8 cellular contexts compared by ENCODE assay signal in genomic region chr11:66616379-66617147, GRCh38. TPM values are rescaled to one million over a fixed set of nuclear protein-coding genes. Genes with fewer than 3 reads are reported as not detected.
DNase-seq lines count a peak whose midpoint lies in the region; ATAC-seq and TF ChIP-seq lines count a peak whose summit lies in the region.

TSS of gene RBM14 (plus strand) at chr11:66616630. CDS start at chr11:66616721, 91 bp downstream.

- DNase-seq in GM12865 (ENCODE audit: low read depth): peak; percentile 99
- peak; percentile 94 for DNase-seq in NCI-H1417 treated with DMSO at 0.1 percent for 48 hours (lab: John Stamatoyannopoulos, UW)
- DNase-seq in SW480 (ENCODE audit: low spot score): peak; percentile 99
- DNase-seq in activated naive CD8-positive, alpha-beta T cell treated with anti-CD3 and anti-CD28 coated beads, Interleukin-2, amount 50 U/mL, for 24 hours: peak; percentile 98
- DNase-seq in Right ventricle myocardium superior: peak; percentile 99
- DNase-seq in tibial nerve (ENCODE audit: low spot score in 2 of 2): peak; percentile 96 to 97

- no peaks in the 10 kb centered on the region for H3K9me3 Mint-ChIP-seq in activated naive CD8-positive, alpha-beta T cell treated with anti-CD3 and anti-CD28 coated beads, Interleukin-2, amount 50 U/mL, for 24 hours

- peak within 1 kb of the TSS; percentile 89 for H3K4me3 Mint-ChIP-seq in activated naive CD8-positive, alpha-beta T cell treated with anti-CD3 and anti-CD28 coated beads, Interleukin-2, amount 50 U/mL, for 24 hours

- intact Hi-C loops in Right ventricle myocardium superior (cut with DNase I): loop anchor here (2.0 kb wide), 1 partner anchor 24 kb away; the partner anchor contains the start of genes CCDC87 and CCS

- peak; percentile 99 to 100 for TF ChIP-seq POLR2A in tibial nerve (IDR thresholded peaks at IDR 0.05)

- peak within 1 kb of the TSS; percentile 84 for H3K9ac ChIP-seq in parathyroid adenoma

- peak; percentile 65 to 100 for TF ChIP-seq EP300 in tibial nerve (IDR thresholded peaks at IDR 0.05)

- peaks cover 51% of the 10 kb centered on the region for H3K36me3 Mint-ChIP-seq in activated naive CD8-positive, alpha-beta T cell treated with anti-CD3 and anti-CD28 coated beads, Interleukin-2, amount 50 U/mL, for 24 hours (ENCODE audit: low read depth)

- peak within 1 kb of the TSS; percentile 91 for H3K4me2 ChIP-seq in parathyroid adenoma (ENCODE audit: low read length)

- H3K27me3 Mint-ChIP-seq in activated naive CD8-positive, alpha-beta T cell treated with anti-CD3 and anti-CD28 coated beads, Interleukin-2, amount 50 U/mL, for 24 hours: no peaks in the 10 kb centered on the region

- 0% methylated on average over 19 to 71 of the region's 90 CpGs for WGBS in tibial nerve, 2 donors

- no peaks in the 10 kb centered on the region for H3K9me3 ChIP-seq in parathyroid adenoma (ENCODE audit: control insufficient read depth, low read length)
- no peaks in the 10 kb centered on the region for H3K9me3 ChIP-seq in tibial nerve

- TF ChIP-seq CTCF in GM12865 (IDR thresholded peaks at IDR 0.05; ENCODE audit: insufficient read depth, low read depth, low read length, missing control alignments): no peak
- TF ChIP-seq CTCF in parathyroid adenoma (IDR thresholded peaks at IDR 0.05): no peak
- TF ChIP-seq CTCF in tibial nerve (IDR thresholded peaks at IDR 0.05): peak in 2 of 5 experiments; percentile 51 to 64

- H3K4me1 Mint-ChIP-seq in activated naive CD8-positive, alpha-beta T cell treated with anti-CD3 and anti-CD28 coated beads, Interleukin-2, amount 50 U/mL, for 24 hours: peaks cover 47% of the 10 kb centered on the region

- H3K27ac ChIP-seq in parathyroid adenoma (peak within 1 kb of the TSS; percentile 84), tibial nerve (peak within 1 kb of the TSS; percentile 92 to 97 (median 95))

- H3K27me3 ChIP-seq in parathyroid adenoma (ENCODE audit: control insufficient read depth, insufficient read depth, low read length) (no peaks in the 10 kb centered on the region), tibial nerve (no peaks in the 10 kb centered on the region)

- H3K4me3 ChIP-seq in GM12865 (ENCODE audit: low read depth, low read length) (peak within 1 kb of the TSS; percentile 80), parathyroid adenoma (ENCODE audit: low read depth, low read length) (peak within 1 kb of the TSS; percentile 84), tibial nerve (peak within 1 kb of the TSS; percentile 64 to 90 (median 82))

- peaks cover 30% of the 10 kb centered on the region for H3K79me2 ChIP-seq in parathyroid adenoma

- H2AFZ ChIP-seq in parathyroid adenoma: peak within 1 kb of the TSS; percentile 90

- ATAC-seq in HG02763 (IDR thresholded peaks at IDR 0.05; ENCODE audit: unreplicated experiment) (peak; percentile 91), Right ventricle myocardium superior (ENCODE audit: poor library complexity) (peak; percentile 94)
- peak; percentile 97 for ATAC-seq in activated naive CD8-positive, alpha-beta T cell treated with anti-CD3 and anti-CD28 coated beads, Interleukin-2, amount 50 U/mL, for 24 hours

- no peaks in the 10 kb centered on the region for H3K36me3 ChIP-seq in parathyroid adenoma (ENCODE audit: control insufficient read depth, insufficient read depth, low read length)
- H3K36me3 ChIP-seq in tibial nerve: peaks cover 0 to 3% (median 0%) of the 10 kb centered on the region in 3 donors

- no peaks in the 10 kb centered on the region for H3K4me1 ChIP-seq in parathyroid adenoma
- H3K4me1 ChIP-seq in tibial nerve: peaks cover 0 to 49% (median 31%) of the 10 kb centered on the region in 4 donors

- H3K27ac Mint-ChIP-seq in activated naive CD8-positive, alpha-beta T cell treated with anti-CD3 and anti-CD28 coated beads, Interleukin-2, amount 50 U/mL, for 24 hours: peak within 1 kb of the TSS; percentile 98

RNA-seq across cellular contexts. Expression of gene RBM14, which starts in this region (rescaled TPM):
- total RNA-seq in Right ventricle myocardium superior (28.7 TPM), tibial nerve (10 to 100 TPM; 42.4 to 72.6 (median 61.5) TPM)

Comparison
In these comparisons a context has a peak if more than half of its experiments do, and no peak if none do; other contexts are left out.
1. Peak in every context shown above with its lines: DNase-seq, ATAC-seq, H3K4me3 ChIP-seq and H3K27ac ChIP-seq.